Comparison of ENCODE assay signal across 18 cellular contexts in the genomic region with DNA sequence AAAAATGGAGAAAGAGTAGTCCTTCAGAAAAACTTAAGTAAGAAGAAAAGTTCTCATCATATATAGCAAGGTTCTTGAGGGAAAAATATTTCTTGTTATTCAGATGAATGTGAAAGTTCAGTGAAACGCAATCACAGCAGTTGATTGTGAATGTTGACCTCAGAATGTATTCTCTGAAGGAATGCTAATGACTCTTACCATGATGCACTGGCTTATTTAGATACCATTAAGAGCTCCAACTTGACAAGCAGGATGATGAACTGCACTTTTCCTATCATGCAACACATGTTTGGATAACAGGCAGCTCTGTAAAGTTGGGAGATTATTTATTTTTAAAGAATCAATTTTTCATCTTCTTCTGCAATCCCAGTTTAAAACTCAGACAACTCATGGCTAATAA.
DNase-seq lines count a peak whose midpoint lies in the region; ATAC-seq and TF ChIP-seq lines count a peak whose summit lies in the region.
"Had no signal": no experiment of that assay in that cellular context is flagged by ENCODE, and none has a peak within 500 bp of the region (broad histone marks: within the 10 kb centered on the region; RNA-seq: fewer than 3 reads in every experiment).

No MANE protein-coding gene starts in this region.

- intact Hi-C loops in activated CD8-positive, alpha-beta T cell treated with anti-CD3 and anti-CD28 coated beads for 36 hours (cut with micrococcal nuclease), result no loop called here

- H3K27ac ChIP-seq in muscle layer of duodenum (ENCODE audit: low read length), result peak overlapping the region; percentile 68
- H3K27ac ChIP-seq: foreskin keratinocyte, testis had no signal

- CTCF ChIA-PET in activated CD8-positive, alpha-beta T cell treated with anti-CD3 and anti-CD28 coated beads for 36 hours (lab: Charles Lee), result interaction anchor here (1.2 kb wide), 1 partner anchor 22 kb away, joined by 3 read pairs; no protein-coding TSS in a partner anchor

- H3K36me3 ChIP-seq in muscle layer of duodenum (ENCODE audit: control insufficient read depth in 1 of 2, insufficient read depth in 2 of 2, low read length in 2 of 2), result no peaks in the 10 kb centered on the region

- H3K36me3 Mint-ChIP-seq in activated CD8-positive, alpha-beta T cell treated with anti-CD3 and anti-CD28 coated beads for 36 hours (ENCODE audit: low read depth), result no peaks in the 10 kb centered on the region

- no peaks in the 10 kb centered on the region for H3K9me3 Mint-ChIP-seq in activated CD8-positive, alpha-beta T cell treated with anti-CD3 and anti-CD28 coated beads for 36 hours
- H3K9me3 Mint-ChIP-seq: activated T-cell treated with anti-CD3 and anti-CD28 coated beads, Interleukin-2, amount 50 U/mL, for 72 hours had no signal

- DNase-seq in amniotic epithelial cell (ENCODE audit: low read depth), result peak; percentile 97
- DNase-seq in fibroblast of the aortic adventitia (ENCODE audit: low read depth), result peak; percentile 39
- DNase-seq in RKO (ENCODE audit: low spot score), result no peak
- DNase-seq in GOT3 (lab: John Stamatoyannopoulos, UW), result no peak
- no peak for DNase-seq in germinal center (ENCODE audit: low spot score)
- no peak for DNase-seq in activated CD8-positive, alpha-beta T cell treated with anti-CD3 and anti-CD28 coated beads for 36 hours
- DNase-seq: activated B cell treated with CpG ODN at 0.5 μM for 24 hours; activated naive CD4-positive, alpha-beta T cell treated with anti-CD3 and anti-CD28 coated beads, Interleukin-2, amount 50 U/mL, for 16 hours; activated T-cell treated with anti-CD3 and anti-CD28 coated beads, Interleukin-2, amount 50 U/mL, for 72 hours; DND-41; foreskin keratinocyte; NCI-H1417 treated with DMSO at 0.1 percent for 48 hours; NCI-H2171 treated with DMSO at 0.1 percent for 48 hours; NCI-H748 treated with DMSO at 0.1 percent for 48 hours; testis had no signal

- no peak overlapping the region for H3K27ac Mint-ChIP-seq in activated CD8-positive, alpha-beta T cell treated with anti-CD3 and anti-CD28 coated beads for 36 hours
- H3K27ac Mint-ChIP-seq: activated B cell treated with CpG ODN at 0.5 μM for 24 hours; activated T-cell treated with anti-CD3 and anti-CD28 coated beads, Interleukin-2, amount 50 U/mL, for 72 hours; B cell had no signal

- TF ChIP-seq CTCF in fibroblast of the aortic adventitia (IDR thresholded peaks at IDR 0.05; ENCODE audit: insufficient read depth, low read length), result no peak
- TF ChIP-seq CTCF in activated CD8-positive, alpha-beta T cell treated with anti-CD3 and anti-CD28 coated beads for 36 hours (IDR thresholded peaks at IDR 0.05), result no peak

- no peaks in the 10 kb centered on the region for H3K27me3 ChIP-seq in muscle layer of duodenum (ENCODE audit: low read depth, low read length)
- H3K27me3 ChIP-seq: foreskin keratinocyte, testis had no signal

- no peaks in the 10 kb centered on the region for H3K9me3 ChIP-seq in muscle layer of duodenum (ENCODE audit: control insufficient read depth in 1 of 2, low read length in 2 of 2)
- H3K9me3 ChIP-seq: testis had no signal

- H3K4me3 Mint-ChIP-seq in activated CD8-positive, alpha-beta T cell treated with anti-CD3 and anti-CD28 coated beads for 36 hours, result no peak overlapping the region
- H3K4me3 Mint-ChIP-seq: activated B cell treated with CpG ODN at 0.5 μM for 24 hours; activated T-cell treated with anti-CD3 and anti-CD28 coated beads, Interleukin-2, amount 50 U/mL, for 72 hours; B cell had no signal

- no peaks in the 10 kb centered on the region for H3K4me1 ChIP-seq in muscle layer of duodenum (ENCODE audit: control insufficient read depth in 1 of 2, insufficient read depth in 2 of 2, low read length in 2 of 2)
- H3K4me1 ChIP-seq: testis had no signal

- POLR2A ChIA-PET in activated CD8-positive, alpha-beta T cell treated with anti-CD3 and anti-CD28 coated beads for 36 hours (lab: Charles Lee), result no interaction called here

- H3K4me1 Mint-ChIP-seq in activated CD8-positive, alpha-beta T cell treated with anti-CD3 and anti-CD28 coated beads for 36 hours (ENCODE audit: low read depth), result no peaks in the 10 kb centered on the region
- H3K4me1 Mint-ChIP-seq: activated B cell treated with CpG ODN at 0.5 μM for 24 hours, B cell had no signal

- ATAC-seq in activated CD8-positive, alpha-beta T cell treated with anti-CD3 and anti-CD28 coated beads for 36 hours, result no peak
- ATAC-seq: activated T-cell treated with anti-CD3 and anti-CD28 coated beads, Interleukin-2, amount 50 U/mL, for 72 hours; foreskin keratinocyte; HepG2 had no signal

- H3K27me3 Mint-ChIP-seq in activated CD8-positive, alpha-beta T cell treated with anti-CD3 and anti-CD28 coated beads for 36 hours, result peaks cover 8% of the 10 kb centered on the region

- H3K4me3 ChIP-seq in fibroblast of the aortic adventitia (ENCODE audit: low read depth, low read length) (no peak overlapping the region), muscle layer of duodenum (ENCODE audit: low read depth in 1 of 2, low read length in 2 of 2) (no peak overlapping the region)
- H3K4me3 ChIP-seq: testis had no signal

Comparison
In these comparisons a context has a peak if more than half of its experiments do, and no peak if none do; other contexts are left out.
1. DNase-seq: peak in amniotic epithelial cell (single experiment) and fibroblast of the aortic adventitia (single experiment); none in RKO (single experiment), GOT3 (single experiment), germinal center (single experiment) and activated CD8-positive, alpha-beta T cell treated with anti-CD3 and anti-CD28 coated beads for 36 hours (single experiment).